ENCODE assay signal across 8 cellular contexts in the genomic region with DNA sequence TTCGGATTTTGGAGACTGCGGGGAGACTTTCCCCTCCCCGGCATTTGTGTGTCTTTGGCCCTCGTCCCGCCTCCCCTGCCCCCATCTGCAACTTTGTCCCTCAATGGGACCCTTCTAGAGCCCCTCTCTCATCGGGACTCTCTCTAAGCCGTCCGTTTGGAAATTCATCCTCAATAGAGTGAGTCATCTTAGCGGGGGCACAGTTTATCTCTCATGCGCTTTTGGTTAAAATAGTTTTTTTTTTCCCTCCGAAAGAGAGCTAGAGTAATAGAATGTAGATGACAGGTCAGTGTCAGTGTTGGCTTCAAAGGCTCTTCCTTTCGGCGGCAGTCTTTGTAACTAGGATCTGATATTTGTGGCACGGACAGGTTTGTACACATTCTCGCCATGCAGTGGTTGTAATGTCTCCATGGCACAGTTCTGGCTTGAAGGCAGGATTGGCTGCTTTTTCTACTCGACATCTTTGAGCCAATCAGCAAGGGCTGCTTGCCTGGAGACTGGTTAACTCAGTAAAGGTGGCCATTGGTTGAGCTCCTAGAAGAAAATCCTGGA.
DNase-seq lines count a peak whose midpoint lies in the region; ATAC-seq lines count a peak whose summit lies in the region.

No MANE protein-coding gene starts in this region.

- ATAC-seq in GM21390 (IDR thresholded peaks at IDR 0.05; ENCODE audit: unreplicated experiment) = peak; percentile 71

- DNase-seq in D341Med (ENCODE audit: low spot score) (peak; percentile 87), HUDEP-2 (lab: John Stamatoyannopoulos, UW; ENCODE audit: unreplicated experiment in 76 of 76) (peak in 73 of 76 experiments; percentile 34 to 94 (median 78)), NT2/D1 (ENCODE audit: low read depth, low spot score) (peak; percentile 30), epidermal melanocyte (ENCODE audit: insufficient read length, low spot score) (peak; percentile 97), middle frontal gyrus (ENCODE audit: extremely low spot score, low spot score) (peak; percentile 83)
- DNase-seq in activated CD8-positive, alpha-beta memory T cell treated with anti-CD3 and anti-CD28 coated beads, Interleukin-2, amount 50 U/mL, for 48 hours = peak; percentile 73
- peak; percentile 30 to 31 for DNase-seq in stimulated activated CD8-positive, alpha-beta memory T cell treated with anti-CD3 and anti-CD28 coated beads, Interleukin-4, amount 100 ng/mL, for 4 hours (ENCODE audit: low read depth in 2 of 2, low spot score in 1 of 2)

- no peaks in the 10 kb centered on the region for H3K9me3 ChIP-seq in NT2/D1 (ENCODE audit: insufficient read depth, low read length)

- no peaks in the 10 kb centered on the region for H3K27me3 ChIP-seq in NT2/D1 (ENCODE audit: insufficient read depth, insufficient read length)

- no peaks in the 10 kb centered on the region for H3K4me1 ChIP-seq in NT2/D1 (ENCODE audit: insufficient read depth, insufficient read length)

- H3K4me3 ChIP-seq in NT2/D1 (ENCODE audit: insufficient read length, low read depth) = peak overlapping the region; percentile 75

- H3K36me3 ChIP-seq in NT2/D1 (ENCODE audit: insufficient read depth, insufficient read length, low read length) = peaks cover 10% of the 10 kb centered on the region

- peak overlapping the region; percentile 79 for H3K9ac ChIP-seq in NT2/D1 (ENCODE audit: insufficient read length, low read depth)

Comparison
In these comparisons a context has a peak if more than half of its experiments do, and no peak if none do; other contexts are left out.
1. Peak in every context shown above with its lines: DNase-seq, ATAC-seq and H3K4me3 ChIP-seq.
2. DNase-seq: peak in every context shown above with its lines; median percentile 97 in epidermal melanocyte; 87 in D341Med; 83 in middle frontal gyrus; 78 in HUDEP-2; 73 in activated CD8-positive, alpha-beta memory T cell treated with anti-CD3 and anti-CD28 coated beads, Interleukin-2, amount 50 U/mL, for 48 hours; 30 in stimulated activated CD8-positive, alpha-beta memory T cell treated with anti-CD3 and anti-CD28 coated beads, Interleukin-4, amount 100 ng/mL, for 4 hours; 30 in NT2/D1.